9 cellular contexts compared by ENCODE assay signal in genomic region chr12:96241484-96242256, GRCh38. TPM values are rescaled to one million over a fixed set of nuclear protein-coding genes. Genes with fewer than 3 reads are reported as not detected.
DNase-seq lines count a peak whose midpoint lies in the region; ATAC-seq, FAIRE-seq and TF ChIP-seq lines count a peak whose summit lies in the region.
"Had no signal": no experiment of that assay in that cellular context is flagged by ENCODE, and none has a peak within 500 bp of the region (broad histone marks: within the 10 kb centered on the region; RNA-seq: fewer than 3 reads in every experiment).

No MANE protein-coding gene starts in this region.

- H3K36me3 Mint-ChIP-seq in central memory CD8-positive, alpha-beta T cell (ENCODE audit: insufficient read depth), result peaks cover 33% of the 10 kb centered on the region
- H3K36me3 Mint-ChIP-seq in naive B cell (peaks cover 0 to 11% of the 10 kb centered on the region in 2 donors), neural progenitor cell (peaks cover 4% of the 10 kb centered on the region)

- ATAC-seq in HepG2, result no peak
- ATAC-seq in central memory CD8-positive, alpha-beta T cell (replicated peaks; ENCODE audit: extremely low read depth, poor library complexity, severe bottlenecking), result peak; percentile 97
- peak in 1 of 2 donors; percentile 54 for ATAC-seq in naive B cell (ENCODE audit: low read depth in 2 of 2)

- no peaks in the 10 kb centered on the region for H3K79me2 ChIP-seq in HepG2 (ENCODE audit: insufficient read depth, low read length)
- H3K79me2 ChIP-seq in neural progenitor cell (ENCODE audit: low read depth), result no peaks in the 10 kb centered on the region

- H3K27me3 Mint-ChIP-seq in central memory CD8-positive, alpha-beta T cell, result no peaks in the 10 kb centered on the region
- no peaks in the 10 kb centered on the region for H3K27me3 Mint-ChIP-seq in naive B cell
- peaks cover 5% of the 10 kb centered on the region for H3K27me3 Mint-ChIP-seq in neural progenitor cell (ENCODE audit: insufficient read depth, low read depth)

- in situ Hi-C loops in HepG2 (cut with HindIII; ENCODE audit: extremely low pct_ligation_motif_present, low pct_unique_long_range_greater_than_20kb), result no loop called here

- peaks cover 63% of the 10 kb centered on the region for H3K4me1 Mint-ChIP-seq in central memory CD8-positive, alpha-beta T cell
- peaks cover 21 to 33% (median 33%) of the 10 kb centered on the region in 3 donors for H3K4me1 Mint-ChIP-seq in naive B cell
- peaks cover 36% of the 10 kb centered on the region for H3K4me1 Mint-ChIP-seq in neural progenitor cell

- no peaks in the 10 kb centered on the region for H3F3A ChIP-seq in neural progenitor cell (ENCODE audit: low read depth)

- TF ChIP-seq CTCF in liver (IDR thresholded peaks at IDR 0.05; ENCODE audit: low read depth, low read length, missing input control), result no peak
- no peak for TF ChIP-seq CTCF in HepG2 (CRISPR knock-in tag; IDR thresholded peaks at IDR 0.05)
- TF ChIP-seq CTCF in tibial artery (IDR thresholded peaks at IDR 0.05), result no peak
- no peak for TF ChIP-seq CTCF in neural progenitor cell (IDR thresholded peaks at IDR 0.05)

- no peak overlapping the region for H3K9ac ChIP-seq in liver (ENCODE audit: low read depth in 1 of 2, low read length in 2 of 2)
- no peak overlapping the region for H3K9ac ChIP-seq in HepG2 (ENCODE audit: insufficient read depth, low read depth, low read length)
- H3K9ac ChIP-seq in neural progenitor cell, result no peak overlapping the region

- DNase-seq in HepG2 (ENCODE audit: low spot score) (no peak), naive B cell (no peak), tibial artery (peak in 1 of 2 donors; percentile 75), SKM-1 (lab: John Stamatoyannopoulos, UW; ENCODE audit: unreplicated experiment) (no peak), neural progenitor cell (ENCODE audit: low spot score) (no peak), SW 1271 (lab: John Stamatoyannopoulos, UW) (no peak)
- DNase-seq in central memory CD8-positive, alpha-beta T cell (ENCODE audit: low spot score in 2 of 2), result peak; percentile 46 to 90
- DNase-seq: DND-41 had no signal

- peak overlapping the region; percentile 73 for H3K4me3 Mint-ChIP-seq in central memory CD8-positive, alpha-beta T cell
- H3K4me3 Mint-ChIP-seq in naive B cell, result no peak overlapping the region
- H3K4me3 Mint-ChIP-seq in neural progenitor cell, result no peak overlapping the region

- intact Hi-C loops in HepG2 (cut with micrococcal nuclease; ENCODE audit: unreplicated experiment) (no loop called here), tibial artery (cut with DNase I; ENCODE audit: low total_unique reads) (no loop called here)

- POLR2A ChIA-PET in HepG2 (lab: Yijun Ruan, JAX), result no interaction called here

- H3K4me1 ChIP-seq in liver (ENCODE audit: control insufficient read depth in 4 of 4, insufficient read depth in 4 of 4, low read length in 3 of 4), result peaks cover 0 to 6% (median 3%) of the 10 kb centered on the region in 4 donors
- H3K4me1 ChIP-seq in HepG2 (ENCODE audit: insufficient read depth, low read length), result peaks cover 7% of the 10 kb centered on the region; the same call in 1 of the 2 replicates
- peaks cover 0 to 30% (median 19%) of the 10 kb centered on the region in 4 donors for H3K4me1 ChIP-seq in tibial artery
- no peaks in the 10 kb centered on the region for H3K4me1 ChIP-seq in neural progenitor cell

- H4K20me1 ChIP-seq in HepG2 (ENCODE audit: insufficient read depth, low read length) (no peaks in the 10 kb centered on the region), neural progenitor cell (ENCODE audit: low read depth) (no peaks in the 10 kb centered on the region)

- TF ChIP-seq POLR2A in HepG2 (IDR thresholded peaks at IDR 0.05; ENCODE audit: insufficient read depth in 1 of 2, low read depth in 2 of 2, low read length in 2 of 2), result no peak

- TF ChIP-seq RAD21 in liver (IDR thresholded peaks at IDR 0.05) (no peak), HepG2 (CRISPR knock-in tag; IDR thresholded peaks at IDR 0.05) (no peak)

- peak overlapping the region; percentile 98 for H3K27ac Mint-ChIP-seq in central memory CD8-positive, alpha-beta T cell (ENCODE audit: low read depth)
- H3K27ac Mint-ChIP-seq in naive B cell (peak overlapping the region in 4 of 6 donors; percentile 8 to 71 (median 46)), neural progenitor cell (no peak overlapping the region)

- H3K27ac ChIP-seq in liver (ENCODE audit: low read depth in 1 of 2, low read length in 2 of 2), result peak overlapping the region; percentile 2 to 36
- H3K27ac ChIP-seq in HepG2 (ENCODE audit: extremely low read length, insufficient read depth, low read length), result no peak overlapping the region
- peak overlapping the region; percentile 20 to 52 for H3K27ac ChIP-seq in tibial artery
- H3K27ac ChIP-seq in neural progenitor cell, result no peak overlapping the region

- H3K4me2 ChIP-seq in HepG2 (ENCODE audit: low read depth, low read length) (no peak overlapping the region), neural progenitor cell (no peak overlapping the region)

- CTCF ChIA-PET in HepG2 (lab: Yijun Ruan, JAX; ENCODE audit: low intra/inter-chr PET ratio, low total read pairs), result no interaction called here

- H3K9me3 Mint-ChIP-seq in central memory CD8-positive, alpha-beta T cell, result no peaks in the 10 kb centered on the region
- no peaks in the 10 kb centered on the region for H3K9me3 Mint-ChIP-seq in naive B cell
- no peaks in the 10 kb centered on the region for H3K9me3 Mint-ChIP-seq in neural progenitor cell

- BruUV-seq in HepG2 (replicated peaks; lab: Mats Ljungman, UMichigan), result no TSS peak

- no peaks in the 10 kb centered on the region for H3K27me3 ChIP-seq in liver (ENCODE audit: control insufficient read depth in 4 of 4, insufficient read depth in 4 of 4, low read length in 3 of 4)
- H3K27me3 ChIP-seq in HepG2 (ENCODE audit: control insufficient read depth in 1 of 2, insufficient read depth in 2 of 2, low read length in 2 of 2), result no peaks in the 10 kb centered on the region
- peaks cover 0 to 10% of the 10 kb centered on the region in 2 donors for H3K27me3 ChIP-seq in tibial artery
- no peaks in the 10 kb centered on the region for H3K27me3 ChIP-seq in neural progenitor cell

- H3K9me3 ChIP-seq in liver (ENCODE audit: control insufficient read depth in 4 of 4, low read length in 3 of 4) (no peaks in the 10 kb centered on the region), HepG2 (ENCODE audit: low read length) (no peaks in the 10 kb centered on the region), tibial artery (no peaks in the 10 kb centered on the region), neural progenitor cell (ENCODE audit: low read depth) (no peaks in the 10 kb centered on the region)

- WGBS in liver, result 83% methylated on average over 13 of the region's 13 CpGs
- 86% methylated on average over 13 of the region's 13 CpGs for WGBS in HepG2 (ENCODE audit: low lambda C conversion rate)

- TF ChIP-seq EP300 in HepG2 (IDR thresholded peaks at IDR 0.05; ENCODE audit: low read depth in 2 of 2, low read length in 2 of 2), result no peak
- no peak for TF ChIP-seq EP300 in HepG2 (CRISPR knock-in tag; IDR thresholded peaks at IDR 0.05; ENCODE audit: borderline replicate concordance)

- H3K36me3 ChIP-seq in liver (ENCODE audit: control insufficient read depth in 4 of 4, insufficient read depth in 3 of 4, low read depth in 1 of 4, low read length in 3 of 4) (no peaks in the 10 kb centered on the region), HepG2 (replicated peaks in 1 of 2; ENCODE audit: control insufficient read depth in 1 of 2, insufficient read depth in 2 of 2, low read length in 2 of 2) (no peaks in the 10 kb centered on the region), tibial artery (peaks cover 0 to 5% (median 3%) of the 10 kb centered on the region in 3 donors), neural progenitor cell (no peaks in the 10 kb centered on the region)

- H3K4me3 ChIP-seq in liver (ENCODE audit: low read depth in 1 of 3, low read length in 3 of 3) (no peak overlapping the region), HepG2 (replicated peaks in 1 of 3; ENCODE audit: insufficient read depth in 1 of 3, low read depth in 2 of 3, low read length in 3 of 3) (no peak overlapping the region), tibial artery (no peak overlapping the region), neural progenitor cell (no peak overlapping the region)

- no peak overlapping the region for H2AFZ ChIP-seq in HepG2 (ENCODE audit: low read length)
- H2AFZ ChIP-seq in neural progenitor cell (replicated peaks), result no peak overlapping the region

- FAIRE-seq in HepG2 (lab: Jason Lieb, UNC), result no peak

TF ChIP-seq in HepG2, 621 proteins besides CTCF, POLR2A, EP300 and RAD21 (continues in another document):
- TF ChIP-seq THYN1 (CRISPR knock-in tag; IDR thresholded peaks at IDR 0.05; ENCODE audit: borderline replicate concordance, low read depth) (no peak), TRIM24 (CRISPR knock-in tag; IDR thresholded peaks at IDR 0.05) (no peak), ZNF263 (CRISPR knock-in tag; IDR thresholded peaks at IDR 0.05) (no peak)

RNA-seq across cellular contexts. Expression of gene ELK3, which starts 47.5 kb away (rescaled TPM):
- total RNA-seq in liver, result 1 to 10 TPM; 4.1 to 4.9 TPM
- 1 to 10 TPM; 3.7 to 5.2 TPM for polyA plus RNA-seq in liver
- 3.0 and 3.2 TPM in 2 replicates for total RNA-seq in HepG2 (2016; rRNA removed; fragmentation: Illumina TruSeq; extraction: Trizol)
- total RNA-seq in HepG2 (2016; cell fraction: cytosol; rRNA removed; fragmentation: Illumina TruSeq; extraction: Trizol; ENCODE audit: low read depth), result 1.2 and 1.3 TPM in 2 replicates
- 2.3 and 2.7 TPM in 2 replicates for total RNA-seq in HepG2 (2016; cell fraction: insoluble cytoplasmic fraction; rRNA removed; fragmentation: Illumina TruSeq; extraction: Trizol)
- 4.8 and 5.0 TPM in 2 replicates for total RNA-seq in HepG2 (2016; cell fraction: membrane; rRNA removed; fragmentation: Illumina TruSeq; extraction: Trizol)
- total RNA-seq in HepG2 (2016; cell fraction: nucleus; rRNA removed; fragmentation: Illumina TruSeq; extraction: Trizol), result 2.7 and 3.9 TPM in 2 replicates
- polyA plus RNA-seq in HepG2 (2011; rRNA removed), result 2.4 and 2.9 TPM in 2 replicates
- polyA plus RNA-seq in HepG2 (2011; cell fraction: cytosol; rRNA removed), result 1.5 and 2.1 TPM in 2 replicates
- polyA plus RNA-seq in HepG2 (2011; cell fraction: nucleus; rRNA removed), result 1.2 and 2.1 TPM in 2 replicates
- 1.8 and 2.5 TPM in 2 replicates for polyA plus RNA-seq in HepG2 (2012)
- polyA plus RNA-seq in HepG2 (2016; cell fraction: cytosol; fragmentation: Illumina TruSeq; extraction: Trizol; ENCODE audit: low read depth), result 1.5 and 2.0 TPM in 2 replicates
- 4.0 and 4.7 TPM in 2 replicates for polyA plus RNA-seq in HepG2 (2016; cell fraction: insoluble cytoplasmic fraction; fragmentation: Illumina TruSeq; extraction: Trizol; ENCODE audit: low read depth)
- polyA plus RNA-seq in HepG2 (2016; cell fraction: membrane; fragmentation: Illumina TruSeq; extraction: Trizol; ENCODE audit: low read depth), result 3.8 and 4.8 TPM in 2 replicates
- polyA plus RNA-seq in HepG2 (2016; cell fraction: nucleus; fragmentation: Illumina TruSeq; extraction: Trizol; ENCODE audit: insufficient read depth, low read depth), result 3.9 and 4.5 TPM in 2 replicates
- 5.5 and 9.6 TPM in 2 replicates for polyA minus RNA-seq in HepG2 (2011; rRNA and poly(A)+ RNA removed; ENCODE audit: low replicate concordance)
- polyA minus RNA-seq in HepG2 (2011; cell fraction: cytosol; rRNA and poly(A)+ RNA removed), result 3.2 and 3.3 TPM in 2 replicates
- polyA minus RNA-seq in HepG2 (2011; cell fraction: nucleus; rRNA and poly(A)+ RNA removed), result 2.6 and 2.7 TPM in 2 replicates
- polyA plus RNA-seq in naive B cell (ENCODE audit: low read depth in 6 of 6), result 10 to 100 TPM; 12.1 to 20.9 (median 14.8) TPM
- 4.8 and 5.0 TPM in 2 replicates for total RNA-seq in neural progenitor cell (ENCODE audit: low replicate concordance)

Comparison
In these comparisons a context has a peak if more than half of its experiments do, and no peak if none do; other contexts are left out.
1. H3K27ac ChIP-seq: peak in liver (2 of 2) and tibial artery (2 of 2); none in HepG2 (single experiment) and neural progenitor cell (single experiment).
2. DNase-seq: peak in central memory CD8-positive, alpha-beta T cell (2 of 2); none in HepG2 (single experiment), naive B cell (single experiment), SKM-1 (single experiment), neural progenitor cell (single experiment) and SW 1271 (0 of 2).